In genomic region chr5:160183075-160183474, GRCh38 we compare ENCODE assay signal across 1 cellular context.
TF ChIP-seq lines count a peak whose summit lies in the region.

No MANE protein-coding gene starts in this region.

TF ChIP-seq in IMR-90, 13 proteins besides CTCF, POLR2A, EP300 and RAD21:
- no peak for TF ChIP-seq MAFK (IDR thresholded peaks at IDR 0.05; ENCODE audit: low read depth, low read length)
- no peak for TF ChIP-seq CHD1 (IDR thresholded peaks at IDR 0.05; ENCODE audit: low read depth, low read length)
- TF ChIP-seq FOS (IDR thresholded peaks at IDR 0.05; ENCODE audit: low read depth, low read length), result no peak
- TF ChIP-seq BHLHE40 (IDR thresholded peaks at IDR 0.05; ENCODE audit: low read depth, low read length), result no peak
- no peak for TF ChIP-seq SMC3 (IDR thresholded peaks at IDR 0.05; ENCODE audit: low read depth, low read length)
- no peak for TF ChIP-seq MXI1 (IDR thresholded peaks at IDR 0.05; ENCODE audit: borderline replicate concordance, low read depth, low read length)
- TF ChIP-seq NFE2L2 (IDR thresholded peaks at IDR 0.05; ENCODE audit: low read depth, low read length), result no peak
- no peak for TF ChIP-seq ELK1 (IDR thresholded peaks at IDR 0.05; ENCODE audit: borderline replicate concordance, low read depth, low read length)
- TF ChIP-seq USF2 (IDR thresholded peaks at IDR 0.05; ENCODE audit: low read depth, low read length), result no peak
- TF ChIP-seq CEBPB (IDR thresholded peaks at IDR 0.05; ENCODE audit: low read depth, low read length), result no peak
